In genomic region chr12:123595729-123596128, GRCh38 we compare ENCODE assay signal across 2 cellular contexts.
A peak's percentile ranks its signal among the peaks of the same experiment; 100 is the strongest.
TF ChIP-seq lines count a peak whose summit lies in the region.

No MANE protein-coding gene starts in this region.

TF ChIP-seq in K562, 482 proteins besides CTCF, POLR2A, EP300 and RAD21:
- TF ChIP-seq CREB3 (tag; conservative IDR thresholded peaks at IDR 0.05; ENCODE audit: low read depth) = no peak
- no peak for TF ChIP-seq CBX1 (IDR thresholded peaks at IDR 0.05; ENCODE audit: low read depth)
- TF ChIP-seq RBM25 (IDR thresholded peaks at IDR 0.05; ENCODE audit: low read depth, low read length, severe bottlenecking) = peak; percentile 17
TF ChIP-seq in K562: peak in this region for 1.

TF ChIP-seq in liver, 16 proteins besides CTCF, POLR2A, EP300 and RAD21:
- TF ChIP-seq RXRA (IDR thresholded peaks at IDR 0.05) = peak; percentile 35 to 72
- peak; percentile 51 to 73 for TF ChIP-seq HNF4A (conservative IDR thresholded peaks at IDR 0.05)
- TF ChIP-seq ATF3 (IDR thresholded peaks at IDR 0.05) = no peak
- TF ChIP-seq GABPA (IDR thresholded peaks at IDR 0.05 in 1 of 2, conservative IDR thresholded peaks at IDR 0.05 in 1 of 2) = peak in 1 of 2 donors; percentile 21
- TF ChIP-seq SP1 (IDR thresholded peaks at IDR 0.05) = peak; percentile 54
